ENCODE assay signal across 8 cellular contexts in the genomic region with DNA sequence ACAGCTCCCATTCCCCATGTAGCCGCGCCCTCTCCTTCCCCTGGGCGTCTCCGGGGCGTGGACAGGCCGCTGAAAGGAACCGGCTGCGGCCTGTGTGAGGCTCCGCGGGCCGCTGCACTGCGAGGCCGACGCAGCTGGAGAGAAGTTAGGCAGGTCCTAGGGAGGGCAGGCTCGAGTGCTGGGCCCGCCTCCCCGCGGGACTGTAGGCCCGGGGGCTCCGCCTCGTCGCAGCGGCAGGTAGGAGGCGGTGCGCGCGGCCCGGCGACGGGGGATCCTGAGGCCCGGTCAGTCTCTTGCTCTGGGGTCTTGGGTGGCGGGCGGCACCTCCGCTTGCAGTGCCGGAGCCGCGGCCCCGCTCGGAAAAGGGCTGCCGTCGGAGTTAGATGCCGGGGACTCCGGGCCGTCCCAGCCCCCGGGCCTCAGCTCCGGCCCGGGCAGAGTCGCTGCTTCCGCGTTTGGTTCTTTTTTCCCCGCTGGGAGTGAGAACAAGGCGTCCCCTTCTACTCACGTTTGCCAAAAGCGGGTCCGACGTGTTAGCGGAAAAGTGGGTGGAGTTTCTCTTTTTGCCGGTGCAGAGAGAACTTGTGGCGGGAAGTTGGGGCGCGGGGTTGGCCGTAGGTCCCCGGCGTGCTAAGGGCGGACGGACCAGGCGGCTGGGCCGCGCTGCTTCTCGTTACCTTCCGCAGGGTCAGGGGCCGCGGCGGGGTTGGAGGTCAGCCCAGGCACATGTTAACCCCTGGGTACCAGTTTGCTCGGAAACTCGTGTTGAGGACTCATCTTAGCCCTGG. TPM values are rescaled to one million over a fixed set of nuclear protein-coding genes. Genes with fewer than 3 reads are reported as not detected.
DNase-seq lines count a peak whose midpoint lies in the region; ATAC-seq and TF ChIP-seq lines count a peak whose summit lies in the region.

A gene (plus strand): TSS at position 222 of the 788 bp plus-strand sequence. CDS start 2,026 bp downstream, outside the sequence.

- H3K27ac ChIP-seq in KMS-11, result peak within 1 kb of the TSS; percentile 95
- peak within 1 kb of the TSS; percentile 92 for H3K27ac ChIP-seq in foreskin keratinocyte
- H3K27ac ChIP-seq in neutrophil, result peak within 1 kb of the TSS; percentile 93
- peak within 1 kb of the TSS; percentile 84 for H3K27ac ChIP-seq in substantia nigra (ENCODE audit: low read depth, low read length, poor library complexity, severe bottlenecking)

- H3K9me3 ChIP-seq in neutrophil, result no peaks in the 10 kb centered on the region

- H3K79me2 ChIP-seq in KMS-11 (ENCODE audit: insufficient read depth, low read depth), result peaks cover 20% of the 10 kb centered on the region

- TF ChIP-seq CTCF in KMS-11 (conservative IDR thresholded peaks at IDR 0.05; ENCODE audit: low read depth, low read length) (no peak), foreskin keratinocyte (conservative IDR thresholded peaks at IDR 0.05) (peak; percentile 43), neutrophil (IDR thresholded peaks at IDR 0.05) (peak; percentile 20)

- H2AFZ ChIP-seq in KMS-11 (ENCODE audit: low read depth), result peak within 1 kb of the TSS; percentile 87

- H4K20me1 ChIP-seq in KMS-11 (ENCODE audit: insufficient read depth), result no peaks in the 10 kb centered on the region

- H3K27me3 ChIP-seq in KMS-11 (ENCODE audit: insufficient read depth, low read depth), result no peaks in the 10 kb centered on the region
- no peaks in the 10 kb centered on the region for H3K27me3 ChIP-seq in foreskin keratinocyte
- H3K27me3 ChIP-seq in neutrophil, result no peaks in the 10 kb centered on the region

- ATAC-seq in GM21717 (IDR thresholded peaks at IDR 0.05; ENCODE audit: unreplicated experiment) (peak; percentile 87), foreskin keratinocyte (peak; percentile 96)

- peak within 1 kb of the TSS; percentile 89 for H3K9ac ChIP-seq in KMS-11

- DNase-seq in DMS79 treated with DMSO at 0.1 percent for 48 hours (lab: John Stamatoyannopoulos, UW) (peak; percentile 77), activated gamma-delta T cell treated with Interleukin-2 at 50 U/mL for 16 hours (peak; percentile 75), foreskin keratinocyte (peak; percentile 88 to 93), substantia nigra (lab: John Stamatoyannopoulos, UW) (peak in 48 of 49 donors; percentile 14 to 87 (median 58))

- peak; percentile 82 for TF ChIP-seq POLR2A in Raji (IDR thresholded peaks at IDR 0.05; ENCODE audit: insufficient read depth, low read depth, low read length)

- H3K36me3 ChIP-seq in KMS-11 (ENCODE audit: insufficient read depth) (no peaks in the 10 kb centered on the region), neutrophil (peaks cover 4% of the 10 kb centered on the region)

- H3K4me3 ChIP-seq in KMS-11 (IDR thresholded peaks at IDR 0.05; ENCODE audit: insufficient read depth, low read depth, low read length) (peak within 1 kb of the TSS; percentile 74), neutrophil (ENCODE audit: low read depth in 1 of 2, low read length in 1 of 2) (peak within 1 kb of the TSS; percentile 79 to 88)

- peak within 1 kb of the TSS; percentile 70 for H3K4me2 ChIP-seq in KMS-11

- H3K4me1 ChIP-seq in KMS-11 (ENCODE audit: low read depth, poor library complexity, severe bottlenecking) (peaks cover 61% of the 10 kb centered on the region), foreskin keratinocyte (peaks cover 30% of the 10 kb centered on the region), neutrophil (ENCODE audit: control insufficient read depth in 1 of 2, insufficient read depth in 1 of 2, low read depth in 1 of 2, low read length in 1 of 2) (peaks cover 20 to 25% of the 10 kb centered on the region in 2 experiments)

RNA-seq across cellular contexts. Expression of the gene that starts here (rescaled TPM):
- 30.1 and 34.1 TPM in 2 replicates for total RNA-seq in foreskin keratinocyte
- polyA plus RNA-seq in foreskin keratinocyte, result 15.1 and 15.8 TPM in 2 replicates

Comparison
In these comparisons a context has a peak if more than half of its experiments do, and no peak if none do; other contexts are left out.
1. Peak in every context shown above with its lines: DNase-seq, ATAC-seq, H3K4me3 ChIP-seq and H3K27ac ChIP-seq.